Comparison of ENCODE assay signal across 1 cellular context in the genomic region with DNA sequence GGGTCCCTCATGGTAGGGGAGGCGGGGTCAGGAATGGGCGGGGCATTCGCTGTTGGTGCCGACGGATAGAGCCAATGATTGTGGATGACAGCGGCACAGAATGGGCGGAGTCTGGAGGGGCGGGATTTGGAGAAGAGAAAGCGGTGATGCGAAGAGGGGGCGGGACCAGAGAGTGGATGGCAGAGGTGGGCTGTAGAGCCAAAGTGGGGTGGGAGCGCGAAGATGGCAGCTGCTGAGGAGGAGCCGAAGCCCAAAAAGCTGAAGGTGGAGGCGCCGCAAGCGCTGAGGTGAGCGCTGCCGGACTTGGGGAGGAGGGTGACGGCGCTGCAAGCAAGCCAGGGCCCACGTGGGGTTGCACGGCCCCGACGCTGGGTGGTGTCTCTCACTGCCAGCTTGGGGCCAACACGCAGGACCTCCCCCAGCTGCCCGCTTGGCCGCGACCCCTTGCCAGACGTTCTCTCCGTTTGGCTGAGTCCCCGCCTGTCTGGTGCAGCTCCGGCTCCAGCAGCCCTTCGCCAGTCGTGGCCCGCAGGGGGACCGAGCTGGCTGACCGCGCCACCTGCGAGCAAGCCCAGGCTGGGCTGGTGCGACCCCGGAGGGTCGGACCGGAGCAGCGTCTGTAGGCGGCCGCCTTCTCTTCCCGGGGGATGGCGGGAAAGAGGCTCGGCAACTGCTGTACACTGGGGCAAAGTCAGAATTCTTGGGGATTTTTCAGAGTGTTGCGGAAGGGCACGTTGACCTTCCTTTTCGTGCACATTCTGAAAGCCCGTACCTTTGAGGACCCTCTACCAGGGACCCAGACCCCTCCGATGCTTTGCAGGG.
TF ChIP-seq lines count a peak whose summit lies in the region.

Gene ADK (plus strand): TSS at position 165 of the 822 bp plus-strand sequence. CDS start 58 bp downstream, at position 223.

TF ChIP-seq in HepG2, 621 proteins besides CTCF, POLR2A, EP300 and RAD21 (continued from another document and continues in another):
- TF ChIP-seq ZFP91 (CRISPR knock-in tag; IDR thresholded peaks at IDR 0.05; ENCODE audit: borderline replicate concordance) (peak; percentile 70; the same call in 1 of the 2 replicates), MIER2 (CRISPR knock-in tag; IDR thresholded peaks at IDR 0.05) (no peak), HCFC1 (IDR thresholded peaks at IDR 0.05; ENCODE audit: low read depth, low read length) (no peak), ZNF574 (CRISPR knock-in tag; IDR thresholded peaks at IDR 0.05) (peak; percentile 26; the same call in 1 of the 2 replicates), ZNF253 (CRISPR knock-in tag; IDR thresholded peaks at IDR 0.05; ENCODE audit: borderline replicate concordance) (no peak), KAT7 (CRISPR knock-in tag; IDR thresholded peaks at IDR 0.05; ENCODE audit: borderline replicate concordance) (peak; percentile 68; the same call in 1 of the 2 replicates), KDM6A (CRISPR knock-in tag; IDR thresholded peaks at IDR 0.05; ENCODE audit: low read depth) (no peak), ZMYM4 (CRISPR knock-in tag; IDR thresholded peaks at IDR 0.05) (no peak; the same call in 1 of the 2 replicates), JUNB (CRISPR knock-in tag; IDR thresholded peaks at IDR 0.05; ENCODE audit: borderline replicate concordance) (no peak), YEATS4 (CRISPR knock-in tag; IDR thresholded peaks at IDR 0.05; ENCODE audit: borderline replicate concordance) (peak; percentile 86), TRIM24 (CRISPR knock-in tag; IDR thresholded peaks at IDR 0.05) (no peak), ZNF615 (CRISPR knock-in tag; IDR thresholded peaks at IDR 0.05; ENCODE audit: borderline replicate concordance) (no peak), SRF (IDR thresholded peaks at IDR 0.05; ENCODE audit: low read depth, low read length) (no peak), ASH2L (IDR thresholded peaks at IDR 0.05; ENCODE audit: insufficient read length, low read depth, low read length) (peak; percentile 40), ZNF512B (CRISPR knock-in tag; IDR thresholded peaks at IDR 0.05; ENCODE audit: borderline replicate concordance) (no peak), ZMYM3 (CRISPR knock-in tag; IDR thresholded peaks at IDR 0.05) (peak; percentile 50), POLR2AphosphoS5 (IDR thresholded peaks at IDR 0.05; ENCODE audit: low read depth, low read length) (peak; percentile 71), ZSCAN29 (CRISPR knock-in tag; conservative IDR thresholded peaks at IDR 0.05) (peak; percentile 91), NR2F6 (IDR thresholded peaks at IDR 0.05) (no peak), NR2F6 (CRISPR knock-in tag; IDR thresholded peaks at IDR 0.05) (no peak), SYNCRIP (IDR thresholded peaks at IDR 0.05; ENCODE audit: insufficient read depth, low read depth, low read length) (no peak), ARNT2 (CRISPR knock-in tag; IDR thresholded peaks at IDR 0.05; ENCODE audit: low read depth) (no peak; the same call in none of the 2 replicates), ZFP62 (CRISPR knock-in tag; IDR thresholded peaks at IDR 0.05) (no peak), HOXA5 (CRISPR knock-in tag; IDR thresholded peaks at IDR 0.05) (0 out of 2 replicates have a peak, but pooled peaks have one; percentile 76), ZC3H4 (CRISPR knock-in tag; IDR thresholded peaks at IDR 0.05; ENCODE audit: borderline replicate concordance) (no peak), MED1 (CRISPR knock-in tag; IDR thresholded peaks at IDR 0.05) (peak; percentile 31), IKZF1 (IDR thresholded peaks at IDR 0.05) (no peak), ZNF30 (CRISPR knock-in tag; IDR thresholded peaks at IDR 0.05) (no peak), ZNF652 (CRISPR knock-in tag; IDR thresholded peaks at IDR 0.05; ENCODE audit: borderline replicate concordance, low read depth) (no peak; the same call in 1 of the 2 replicates), ZNF644 (CRISPR knock-in tag; IDR thresholded peaks at IDR 0.05; ENCODE audit: low read depth) (no peak; the same call in 1 of the 2 replicates), SPEN (CRISPR knock-in tag; IDR thresholded peaks at IDR 0.05; ENCODE audit: low read depth) (no peak), ZNF7 (CRISPR knock-in tag; IDR thresholded peaks at IDR 0.05) (no peak), ZNF670 (CRISPR knock-in tag; IDR thresholded peaks at IDR 0.05; ENCODE audit: borderline replicate concordance) (peak; percentile 8; the same call in 1 of the 2 replicates), MIXL1 (CRISPR knock-in tag; IDR thresholded peaks at IDR 0.05) (no peak)
- TF ChIP-seq, protein P1, sequence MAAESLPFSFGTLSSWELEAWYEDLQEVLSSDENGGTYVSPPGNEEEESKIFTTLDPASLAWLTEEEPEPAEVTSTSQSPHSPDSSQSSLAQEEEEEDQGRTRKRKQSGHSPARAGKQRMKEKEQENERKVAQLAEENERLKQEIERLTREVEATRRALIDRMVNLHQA (CRISPR knock-in tag; IDR thresholded peaks at IDR 0.05) = no peak
- TF ChIP-seq, protein P2, sequence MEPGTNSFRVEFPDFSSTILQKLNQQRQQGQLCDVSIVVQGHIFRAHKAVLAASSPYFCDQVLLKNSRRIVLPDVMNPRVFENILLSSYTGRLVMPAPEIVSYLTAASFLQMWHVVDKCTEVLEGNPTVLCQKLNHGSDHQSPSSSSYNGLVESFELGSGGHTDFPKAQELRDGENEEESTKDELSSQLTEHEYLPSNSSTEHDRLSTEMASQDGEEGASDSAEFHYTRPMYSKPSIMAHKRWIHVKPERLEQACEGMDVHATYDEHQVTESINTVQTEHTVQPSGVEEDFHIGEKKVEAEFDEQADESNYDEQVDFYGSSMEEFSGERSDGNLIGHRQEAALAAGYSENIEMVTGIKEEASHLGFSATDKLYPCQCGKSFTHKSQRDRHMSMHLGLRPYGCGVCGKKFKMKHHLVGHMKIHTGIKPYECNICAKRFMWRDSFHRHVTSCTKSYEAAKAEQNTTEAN (CRISPR knock-in tag; conservative IDR thresholded peaks at IDR 0.05) = no peak
- TF ChIP-seq, protein P3, sequence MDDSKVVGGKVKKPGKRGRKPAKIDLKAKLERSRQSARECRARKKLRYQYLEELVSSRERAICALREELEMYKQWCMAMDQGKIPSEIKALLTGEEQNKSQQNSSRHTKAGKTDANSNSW (CRISPR knock-in tag; IDR thresholded peaks at IDR 0.05; ENCODE audit: borderline replicate concordance) = 0 out of 2 replicates have a peak, but pooled peaks have one; percentile 47
- TF ChIP-seq, protein P4, sequence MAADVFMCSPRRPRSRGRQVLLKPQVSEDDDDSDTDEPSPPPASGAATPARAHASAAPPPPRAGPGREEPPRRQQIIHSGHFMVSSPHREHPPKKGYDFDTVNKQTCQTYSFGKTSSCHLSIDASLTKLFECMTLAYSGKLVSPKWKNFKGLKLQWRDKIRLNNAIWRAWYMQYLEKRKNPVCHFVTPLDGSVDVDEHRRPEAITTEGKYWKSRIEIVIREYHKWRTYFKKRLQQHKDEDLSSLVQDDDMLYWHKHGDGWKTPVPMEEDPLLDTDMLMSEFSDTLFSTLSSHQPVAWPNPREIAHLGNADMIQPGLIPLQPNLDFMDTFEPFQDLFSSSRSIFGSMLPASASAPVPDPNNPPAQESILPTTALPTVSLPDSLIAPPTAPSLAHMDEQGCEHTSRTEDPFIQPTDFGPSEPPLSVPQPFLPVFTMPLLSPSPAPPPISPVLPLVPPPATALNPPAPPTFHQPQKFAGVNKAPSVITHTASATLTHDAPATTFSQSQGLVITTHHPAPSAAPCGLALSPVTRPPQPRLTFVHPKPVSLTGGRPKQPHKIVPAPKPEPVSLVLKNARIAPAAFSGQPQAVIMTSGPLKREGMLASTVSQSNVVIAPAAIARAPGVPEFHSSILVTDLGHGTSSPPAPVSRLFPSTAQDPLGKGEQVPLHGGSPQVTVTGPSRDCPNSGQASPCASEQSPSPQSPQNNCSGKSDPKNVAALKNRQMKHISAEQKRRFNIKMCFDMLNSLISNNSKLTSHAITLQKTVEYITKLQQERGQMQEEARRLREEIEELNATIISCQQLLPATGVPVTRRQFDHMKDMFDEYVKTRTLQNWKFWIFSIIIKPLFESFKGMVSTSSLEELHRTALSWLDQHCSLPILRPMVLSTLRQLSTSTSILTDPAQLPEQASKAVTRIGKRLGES (CRISPR knock-in tag; IDR thresholded peaks at IDR 0.05; ENCODE audit: borderline replicate concordance) = no peak
- TF ChIP-seq, protein P5, sequence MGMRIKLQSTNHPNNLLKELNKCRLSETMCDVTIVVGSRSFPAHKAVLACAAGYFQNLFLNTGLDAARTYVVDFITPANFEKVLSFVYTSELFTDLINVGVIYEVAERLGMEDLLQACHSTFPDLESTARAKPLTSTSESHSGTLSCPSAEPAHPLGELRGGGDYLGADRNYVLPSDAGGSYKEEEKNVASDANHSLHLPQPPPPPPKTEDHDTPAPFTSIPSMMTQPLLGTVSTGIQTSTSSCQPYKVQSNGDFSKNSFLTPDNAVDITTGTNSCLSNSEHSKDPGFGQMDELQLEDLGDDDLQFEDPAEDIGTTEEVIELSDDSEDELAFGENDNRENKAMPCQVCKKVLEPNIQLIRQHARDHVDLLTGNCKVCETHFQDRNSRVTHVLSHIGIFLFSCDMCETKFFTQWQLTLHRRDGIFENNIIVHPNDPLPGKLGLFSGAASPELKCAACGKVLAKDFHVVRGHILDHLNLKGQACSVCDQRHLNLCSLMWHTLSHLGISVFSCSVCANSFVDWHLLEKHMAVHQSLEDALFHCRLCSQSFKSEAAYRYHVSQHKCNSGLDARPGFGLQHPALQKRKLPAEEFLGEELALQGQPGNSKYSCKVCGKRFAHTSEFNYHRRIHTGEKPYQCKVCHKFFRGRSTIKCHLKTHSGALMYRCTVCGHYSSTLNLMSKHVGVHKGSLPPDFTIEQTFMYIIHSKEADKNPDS (CRISPR knock-in tag; IDR thresholded peaks at IDR 0.05) = 0 out of 2 replicates have a peak, but pooled peaks have one; percentile 58
- TF ChIP-seq, protein P6, sequence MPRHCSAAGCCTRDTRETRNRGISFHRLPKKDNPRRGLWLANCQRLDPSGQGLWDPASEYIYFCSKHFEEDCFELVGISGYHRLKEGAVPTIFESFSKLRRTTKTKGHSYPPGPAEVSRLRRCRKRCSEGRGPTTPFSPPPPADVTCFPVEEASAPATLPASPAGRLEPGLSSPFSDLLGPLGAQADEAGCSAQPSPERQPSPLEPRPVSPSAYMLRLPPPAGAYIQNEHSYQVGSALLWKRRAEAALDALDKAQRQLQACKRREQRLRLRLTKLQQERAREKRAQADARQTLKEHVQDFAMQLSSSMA (CRISPR knock-in tag; IDR thresholded peaks at IDR 0.05) = no peak
- TF ChIP-seq, protein P7, sequence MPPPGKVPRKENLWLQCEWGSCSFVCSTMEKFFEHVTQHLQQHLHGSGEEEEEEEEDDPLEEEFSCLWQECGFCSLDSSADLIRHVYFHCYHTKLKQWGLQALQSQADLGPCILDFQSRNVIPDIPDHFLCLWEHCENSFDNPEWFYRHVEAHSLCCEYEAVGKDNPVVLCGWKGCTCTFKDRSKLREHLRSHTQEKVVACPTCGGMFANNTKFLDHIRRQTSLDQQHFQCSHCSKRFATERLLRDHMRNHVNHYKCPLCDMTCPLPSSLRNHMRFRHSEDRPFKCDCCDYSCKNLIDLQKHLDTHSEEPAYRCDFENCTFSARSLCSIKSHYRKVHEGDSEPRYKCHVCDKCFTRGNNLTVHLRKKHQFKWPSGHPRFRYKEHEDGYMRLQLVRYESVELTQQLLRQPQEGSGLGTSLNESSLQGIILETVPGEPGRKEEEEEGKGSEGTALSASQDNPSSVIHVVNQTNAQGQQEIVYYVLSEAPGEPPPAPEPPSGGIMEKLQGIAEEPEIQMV (CRISPR knock-in tag; IDR thresholded peaks at IDR 0.05; ENCODE audit: low read depth) = no peak
